In genomic region chr9:79902937-79903600, GRCh38 we compare ENCODE assay signal across 21 cellular contexts.
A peak's percentile ranks its signal among the peaks of the same experiment; 100 is the strongest.
DNase-seq lines count a peak whose midpoint lies in the region; FAIRE-seq and TF ChIP-seq lines count a peak whose summit lies in the region.
"Had no signal": no experiment of that assay in that cellular context is flagged by ENCODE, and none has a peak within 500 bp of the region (broad histone marks: within the 10 kb centered on the region; RNA-seq: fewer than 3 reads in every experiment).

No MANE protein-coding gene starts in this region.

- no peak overlapping the region for H3K4me3 ChIP-seq in SJCRH30
- H3K4me3 ChIP-seq in retinal pigment epithelial cell (ENCODE audit: low read length): no peak overlapping the region
- H3K4me3 ChIP-seq in prostate gland: no peak overlapping the region
- H3K4me3 ChIP-seq in Karpas-422 (ENCODE audit: low read length): no peak overlapping the region
- H3K4me3 ChIP-seq: BLaER1 treated with 17β-estradiol and CSF1 and Interleukin-3, amounts not matched to agents 10 nM and 100 nM; MG63; PC-9; SJSA1 had no signal

- no peak for TF ChIP-seq CTCF in retinal pigment epithelial cell (conservative IDR thresholded peaks at IDR 0.05; ENCODE audit: low read depth, low read length)
- no peak for TF ChIP-seq CTCF in prostate gland (IDR thresholded peaks at IDR 0.05)

- no peak overlapping the region for H3K27ac ChIP-seq in SJCRH30
- no peak overlapping the region for H3K27ac ChIP-seq in prostate gland
- no peak overlapping the region for H3K27ac ChIP-seq in Karpas-422 (ENCODE audit: low read length)
- H3K27ac ChIP-seq: BLaER1 treated with 17β-estradiol and CSF1 and Interleukin-3, amounts not matched to agents 10 nM and 100 nM; HL-60; PC-9; SJSA1 had no signal

- DNase-seq in H54 (ENCODE audit: insufficient read length, low spot score) (no peak), SJCRH30 (peak; percentile 40 to 82), left kidney (ENCODE audit: low read depth, low spot score) (peak; percentile 34), retinal pigment epithelial cell (ENCODE audit: low read depth) (peak; percentile 99), NCI-H748 (lab: John Stamatoyannopoulos, UW; ENCODE audit: unreplicated experiment) (no peak), prostate gland (ENCODE audit: low spot score) (no peak), Karpas-422 (no peak), NCI-H1105 treated with DMSO at 0.1 percent for 48 hours (lab: John Stamatoyannopoulos, UW) (no peak)
- DNase-seq: CD8-positive, alpha-beta memory T cell; DMS79; IMR-90; MG63; NCI-H1092 treated with DMSO at 0.1 percent for 48 hours; NCI-H1694; NCI-H2081 treated with DMSO at 0.1 percent for 48 hours; NCI-H510A treated with DMSO at 0.1 percent for 48 hours; PC-9 had no signal

- H3K9me2 ChIP-seq in Karpas-422 (replicated peaks; ENCODE audit: insufficient read depth, low read length): no peaks in the 10 kb centered on the region

- H3K27me3 ChIP-seq in SJCRH30 (no peaks in the 10 kb centered on the region), prostate gland (replicated peaks; ENCODE audit: insufficient read depth) (no peaks in the 10 kb centered on the region), Karpas-422 (ENCODE audit: low read length) (no peaks in the 10 kb centered on the region)
- H3K27me3 ChIP-seq: BLaER1 treated with 17β-estradiol and CSF1 and Interleukin-3, amounts not matched to agents 10 nM and 100 nM; MG63; SJSA1 had no signal

- no peaks in the 10 kb centered on the region for H3K79me2 ChIP-seq in Karpas-422 (ENCODE audit: low read length)

- H3K4me2 ChIP-seq in Karpas-422 (ENCODE audit: low read depth, low read length, poor library complexity, severe bottlenecking): no peak overlapping the region
- H3K4me2 ChIP-seq: BLaER1 treated with 17β-estradiol and CSF1 and Interleukin-3, amounts not matched to agents 10 nM and 100 nM; PC-9 had no signal

- FAIRE-seq in H54 (lab: Jason Lieb, UNC): peak; percentile 82
- FAIRE-seq: H1 had no signal

- H4K20me1 ChIP-seq in Karpas-422 (ENCODE audit: insufficient read depth, low read depth, low read length): no peaks in the 10 kb centered on the region; the same call in 1 of the 2 replicates
- H4K20me1 ChIP-seq: BLaER1 treated with 17β-estradiol and CSF1 and Interleukin-3, amounts not matched to agents 10 nM and 100 nM had no signal

- H3K4me1 ChIP-seq in SJCRH30 (peaks cover 10% of the 10 kb centered on the region), prostate gland (replicated peaks) (no peaks in the 10 kb centered on the region), Karpas-422 (ENCODE audit: low read length) (no peaks in the 10 kb centered on the region)
- H3K4me1 ChIP-seq: BLaER1 treated with 17β-estradiol and CSF1 and Interleukin-3, amounts not matched to agents 10 nM and 100 nM; SJSA1 had no signal

- H3K9me3 ChIP-seq in SJCRH30 (replicated peaks) (no peaks in the 10 kb centered on the region), prostate gland (no peaks in the 10 kb centered on the region), Karpas-422 (ENCODE audit: low read length) (no peaks in the 10 kb centered on the region)
- H3K9me3 ChIP-seq: MG63, SJSA1 had no signal

- H3K36me3 ChIP-seq in SJCRH30 (no peaks in the 10 kb centered on the region), prostate gland (no peaks in the 10 kb centered on the region), Karpas-422 (ENCODE audit: insufficient read depth, low read length) (no peaks in the 10 kb centered on the region)
- H3K36me3 ChIP-seq: BLaER1 treated with 17β-estradiol and CSF1 and Interleukin-3, amounts not matched to agents 10 nM and 100 nM; MG63; SJSA1 had no signal

- H2AFZ ChIP-seq in Karpas-422 (ENCODE audit: low read length): no peak overlapping the region
- H2AFZ ChIP-seq: PC-9 had no signal

- 51% methylated on average over 6 of the region's 6 CpGs for WGBS in prostate gland

- no peak overlapping the region for H3K9ac ChIP-seq in Karpas-422 (ENCODE audit: low read length)
- H3K9ac ChIP-seq: BLaER1 treated with 17β-estradiol and CSF1 and Interleukin-3, amounts not matched to agents 10 nM and 100 nM had no signal

- intact Hi-C loops in prostate gland (cut with DNase I): no loop called here

- TF ChIP-seq POLR2A in H54 (IDR thresholded peaks at IDR 0.05; ENCODE audit: low read depth, low read length) (no peak), prostate gland (IDR thresholded peaks at IDR 0.05) (no peak)

Comparison
In these comparisons a context has a peak if more than half of its experiments do, and no peak if none do; other contexts are left out.
1. DNase-seq: peak in SJCRH30 (2 of 2), left kidney (single experiment) and retinal pigment epithelial cell (single experiment); none in H54 (single experiment), NCI-H748 (single experiment), prostate gland (single experiment), Karpas-422 (single experiment) and NCI-H1105 treated with DMSO at 0.1 percent for 48 hours (single experiment).